ENCODE assay signal across 15 cellular contexts in the genomic region with DNA sequence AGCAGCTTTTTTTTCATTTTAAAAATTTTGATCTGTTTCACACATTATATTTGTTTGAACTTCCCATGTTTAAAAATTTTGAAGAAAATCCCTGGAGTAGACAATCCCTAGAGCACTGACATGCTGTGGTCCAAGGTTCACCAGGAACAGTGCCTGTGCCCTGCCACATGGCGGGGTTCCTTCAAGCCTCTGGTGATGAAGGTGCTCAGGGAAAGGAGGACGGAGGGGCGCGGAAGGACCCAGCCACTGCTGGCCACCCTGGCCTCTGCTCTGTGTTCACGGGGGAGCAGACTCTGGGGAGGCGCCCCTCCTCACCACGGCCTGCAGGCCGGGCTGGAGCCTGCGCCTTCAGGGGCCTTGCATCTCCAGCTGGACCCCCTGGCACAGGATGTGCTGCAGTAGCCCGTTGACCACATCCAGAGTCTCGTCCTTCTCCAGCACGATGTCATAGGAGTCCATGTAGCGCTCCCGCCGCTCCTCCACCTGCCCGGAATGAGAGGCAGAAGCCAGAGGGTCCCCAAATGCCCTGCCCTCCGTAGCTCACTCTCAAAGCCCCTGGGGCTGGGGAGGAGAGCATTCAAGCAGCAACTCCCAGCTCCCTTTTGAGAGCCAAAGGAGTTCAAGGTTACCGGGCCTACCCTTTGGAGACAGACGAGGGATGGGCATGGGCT. TPM values are rescaled to one million over a fixed set of nuclear protein-coding genes. Genes with fewer than 3 reads are reported as not detected.
DNase-seq lines count a peak whose midpoint lies in the region; ATAC-seq and TF ChIP-seq lines count a peak whose summit lies in the region.
"Had no signal": no experiment of that assay in that cellular context is flagged by ENCODE, and none has a peak within 500 bp of the region (broad histone marks: within the 10 kb centered on the region; RNA-seq: fewer than 3 reads in every experiment).

No MANE protein-coding gene starts in this region.

- H3K4me1 ChIP-seq in lower lobe of right lung = no peaks in the 10 kb centered on the region
- H3K4me1 ChIP-seq: BLaER1 treated with 17β-estradiol and CSF1 and Interleukin-3, amounts not matched to agents 10 nM and 100 nM had no signal

- intact Hi-C loops in lower lobe of right lung (cut with DNase I) = no loop called here

- H3K27ac ChIP-seq in WERI-Rb-1 (peak overlapping the region; percentile 80), lower lobe of right lung (no peak overlapping the region)
- H3K27ac ChIP-seq: BLaER1 treated with 17β-estradiol and CSF1 and Interleukin-3, amounts not matched to agents 10 nM and 100 nM had no signal

- H3K9me3 ChIP-seq in WERI-Rb-1 (ENCODE audit: severe bottlenecking) (no peaks in the 10 kb centered on the region), lower lobe of right lung (no peaks in the 10 kb centered on the region)
- H3K9me3 ChIP-seq: BLaER1 treated with 17β-estradiol and CSF1 and Interleukin-3, amounts not matched to agents 10 nM and 100 nM had no signal

- H3K4me3 ChIP-seq in WERI-Rb-1 (ENCODE audit: low read depth, low read length) (no peak overlapping the region), lower lobe of right lung (no peak overlapping the region)
- H3K4me3 ChIP-seq: BLaER1 treated with 17β-estradiol and CSF1 and Interleukin-3, amounts not matched to agents 10 nM and 100 nM had no signal

- DNase-seq in WERI-Rb-1 (no peak), lower lobe of right lung (peak; percentile 20), HuH-7 (ENCODE audit: low spot score) (no peak)
- no peak for DNase-seq in activated CD4-positive, alpha-beta T cell treated with anti-CD3 and anti-CD28 coated beads for 48 hours
- DNase-seq: DMS79 treated with DMSO at 0.1 percent for 48 hours, H7, NCI-H1048, NCI-H1436 treated with DMSO at 0.1 percent for 48 hours, NCI-H2029 treated with DMSO at 0.1 percent for 48 hours, NCI-H748 treated with DMSO at 0.1 percent for 48 hours, OCI-M1 had no signal

- H3K27me3 ChIP-seq in WERI-Rb-1 (ENCODE audit: insufficient read depth, low read depth, severe bottlenecking) (no peaks in the 10 kb centered on the region), lower lobe of right lung (ENCODE audit: low read depth) (no peaks in the 10 kb centered on the region)
- H3K27me3 ChIP-seq: BLaER1 treated with 17β-estradiol and CSF1 and Interleukin-3, amounts not matched to agents 10 nM and 100 nM had no signal

- peak; percentile 5; the same call in 1 of the 2 replicates for TF ChIP-seq CTCF in WERI-Rb-1 (IDR thresholded peaks at IDR 0.05; ENCODE audit: low read depth, low read length)
- TF ChIP-seq CTCF in lower lobe of right lung (IDR thresholded peaks at IDR 0.05) = no peak

- ATAC-seq in lower lobe of right lung = peak in 1 of 2 donors; percentile 15

- H3K36me3 ChIP-seq in WERI-Rb-1 (peaks cover 78% of the 10 kb centered on the region), lower lobe of right lung (peaks cover 55% of the 10 kb centered on the region)

RNA-seq across cellular contexts. Expression of a gene that starts 10.7 kb away (rescaled TPM):
- 32.0 TPM for total RNA-seq in lower lobe of right lung

RNA-seq across cellular contexts. Expression of a gene that starts 12.3 kb away (rescaled TPM):
- 0.50 TPM for total RNA-seq in lower lobe of right lung
- total RNA-seq: G401, MCF 10A, RPMI7951 had no signal

RNA-seq across cellular contexts. Expression of a gene that starts 12.5 kb away (rescaled TPM):
- 27.4 TPM for total RNA-seq in lower lobe of right lung

RNA-seq across cellular contexts. Expression of a gene that starts 13.6 kb away (rescaled TPM):
- total RNA-seq in lower lobe of right lung = 9.2 TPM

RNA-seq across cellular contexts. Expression of a gene that starts 38.8 kb away (rescaled TPM):
- 92.5 TPM for total RNA-seq in lower lobe of right lung
